ENCODE assay signal across 1 cellular context in genomic region chr18:9987931-9988330, GRCh38.
TF ChIP-seq lines count a peak whose summit lies in the region.

No MANE protein-coding gene starts in this region.

TF ChIP-seq in HepG2, 621 proteins besides CTCF, POLR2A, EP300 and RAD21 (continued from another document):
- TF ChIP-seq ZNF614 (CRISPR knock-in tag; IDR thresholded peaks at IDR 0.05; ENCODE audit: borderline replicate concordance) = no peak
- TF ChIP-seq RCOR2 (CRISPR knock-in tag; IDR thresholded peaks at IDR 0.05) = no peak
- TF ChIP-seq ZNF124 (CRISPR knock-in tag; IDR thresholded peaks at IDR 0.05) = no peak
- TF ChIP-seq CREB1 (IDR thresholded peaks at IDR 0.05) = no peak
- TF ChIP-seq CREB1 (CRISPR knock-in tag; IDR thresholded peaks at IDR 0.05) = no peak
- TF ChIP-seq DNMT1 (CRISPR knock-in tag; IDR thresholded peaks at IDR 0.05) = no peak
- no peak for TF ChIP-seq JARID2 (CRISPR knock-in tag; IDR thresholded peaks at IDR 0.05; ENCODE audit: insufficient replicate concordance)
- no peak for TF ChIP-seq ZNF619 (CRISPR knock-in tag; IDR thresholded peaks at IDR 0.05)
- no peak for TF ChIP-seq KLF12 (CRISPR knock-in tag; IDR thresholded peaks at IDR 0.05; ENCODE audit: borderline replicate concordance)
- TF ChIP-seq ZNF484 (CRISPR knock-in tag; IDR thresholded peaks at IDR 0.05; ENCODE audit: borderline replicate concordance, low read depth) = no peak
- TF ChIP-seq ZFP62 (CRISPR knock-in tag; IDR thresholded peaks at IDR 0.05) = no peak
- TF ChIP-seq, protein P1, sequence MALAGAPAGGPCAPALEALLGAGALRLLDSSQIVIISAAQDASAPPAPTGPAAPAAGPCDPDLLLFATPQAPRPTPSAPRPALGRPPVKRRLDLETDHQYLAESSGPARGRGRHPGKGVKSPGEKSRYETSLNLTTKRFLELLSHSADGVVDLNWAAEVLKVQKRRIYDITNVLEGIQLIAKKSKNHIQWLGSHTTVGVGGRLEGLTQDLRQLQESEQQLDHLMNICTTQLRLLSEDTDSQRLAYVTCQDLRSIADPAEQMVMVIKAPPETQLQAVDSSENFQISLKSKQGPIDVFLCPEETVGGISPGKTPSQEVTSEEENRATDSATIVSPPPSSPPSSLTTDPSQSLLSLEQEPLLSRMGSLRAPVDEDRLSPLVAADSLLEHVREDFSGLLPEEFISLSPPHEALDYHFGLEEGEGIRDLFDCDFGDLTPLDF (CRISPR knock-in tag; IDR thresholded peaks at IDR 0.05) = no peak
- TF ChIP-seq PITX1 (CRISPR knock-in tag; IDR thresholded peaks at IDR 0.05) = no peak
- TF ChIP-seq SOX5 (CRISPR knock-in tag; IDR thresholded peaks at IDR 0.05; ENCODE audit: borderline replicate concordance) = peak; percentile 38; the same call in 1 of the 2 replicates
- no peak for TF ChIP-seq MAFF (IDR thresholded peaks at IDR 0.05; ENCODE audit: low read depth, low read length)
- TF ChIP-seq PHF5A (CRISPR knock-in tag; IDR thresholded peaks at IDR 0.05; ENCODE audit: low read depth, unreplicated experiment) = no peak
- TF ChIP-seq ZNF337 (CRISPR knock-in tag; IDR thresholded peaks at IDR 0.05; ENCODE audit: borderline replicate concordance, low read depth) = no peak
- TF ChIP-seq, protein P2, sequence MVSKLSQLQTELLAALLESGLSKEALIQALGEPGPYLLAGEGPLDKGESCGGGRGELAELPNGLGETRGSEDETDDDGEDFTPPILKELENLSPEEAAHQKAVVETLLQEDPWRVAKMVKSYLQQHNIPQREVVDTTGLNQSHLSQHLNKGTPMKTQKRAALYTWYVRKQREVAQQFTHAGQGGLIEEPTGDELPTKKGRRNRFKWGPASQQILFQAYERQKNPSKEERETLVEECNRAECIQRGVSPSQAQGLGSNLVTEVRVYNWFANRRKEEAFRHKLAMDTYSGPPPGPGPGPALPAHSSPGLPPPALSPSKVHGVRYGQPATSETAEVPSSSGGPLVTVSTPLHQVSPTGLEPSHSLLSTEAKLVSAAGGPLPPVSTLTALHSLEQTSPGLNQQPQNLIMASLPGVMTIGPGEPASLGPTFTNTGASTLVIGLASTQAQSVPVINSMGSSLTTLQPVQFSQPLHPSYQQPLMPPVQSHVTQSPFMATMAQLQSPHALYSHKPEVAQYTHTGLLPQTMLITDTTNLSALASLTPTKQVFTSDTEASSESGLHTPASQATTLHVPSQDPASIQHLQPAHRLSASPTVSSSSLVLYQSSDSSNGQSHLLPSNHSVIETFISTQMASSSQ (IDR thresholded peaks at IDR 0.05; ENCODE audit: low read depth) = no peak
- TF ChIP-seq, protein P2 (CRISPR knock-in tag; IDR thresholded peaks at IDR 0.05; ENCODE audit: borderline replicate concordance) = 0 out of 2 replicates have a peak, but pooled peaks have one; percentile 1
- TF ChIP-seq PRPF4 (IDR thresholded peaks at IDR 0.05; ENCODE audit: low read depth, low read length, poor library complexity, severe bottlenecking) = no peak
- TF ChIP-seq ZKSCAN8 (CRISPR knock-in tag; IDR thresholded peaks at IDR 0.05; ENCODE audit: borderline replicate concordance) = no peak
- TF ChIP-seq ZNF280B (CRISPR knock-in tag; IDR thresholded peaks at IDR 0.05; ENCODE audit: borderline replicate concordance) = no peak; the same call in 1 of the 2 replicates
- TF ChIP-seq ZMYM3 (CRISPR knock-in tag; IDR thresholded peaks at IDR 0.05) = no peak
- TF ChIP-seq TBX2 (CRISPR knock-in tag; IDR thresholded peaks at IDR 0.05; ENCODE audit: borderline replicate concordance) = no peak
- TF ChIP-seq ZNF646 (CRISPR knock-in tag; IDR thresholded peaks at IDR 0.05) = no peak
- TF ChIP-seq SOX13 (IDR thresholded peaks at IDR 0.05) = no peak; the same call in 1 of the 2 replicates
- TF ChIP-seq SOX13 (CRISPR knock-in tag; conservative IDR thresholded peaks at IDR 0.05 in 1 of 2, IDR thresholded peaks at IDR 0.05 in 1 of 2) = peak in 1 of 2 experiments; percentile 76; a peak in 2 of 4 replicates
- TF ChIP-seq LCORL (IDR thresholded peaks at IDR 0.05) = no peak
- TF ChIP-seq LCORL (CRISPR knock-in tag; IDR thresholded peaks at IDR 0.05) = no peak
- TF ChIP-seq HINFP (CRISPR knock-in tag; IDR thresholded peaks at IDR 0.05; ENCODE audit: low read depth) = no peak
- TF ChIP-seq NR1H2 (CRISPR knock-in tag; IDR thresholded peaks at IDR 0.05; ENCODE audit: borderline replicate concordance, low read depth) = no peak
- peak; percentile 39; the same call in 1 of the 2 replicates for TF ChIP-seq PATZ1 (CRISPR knock-in tag; IDR thresholded peaks at IDR 0.05)
- TF ChIP-seq, protein P3, sequence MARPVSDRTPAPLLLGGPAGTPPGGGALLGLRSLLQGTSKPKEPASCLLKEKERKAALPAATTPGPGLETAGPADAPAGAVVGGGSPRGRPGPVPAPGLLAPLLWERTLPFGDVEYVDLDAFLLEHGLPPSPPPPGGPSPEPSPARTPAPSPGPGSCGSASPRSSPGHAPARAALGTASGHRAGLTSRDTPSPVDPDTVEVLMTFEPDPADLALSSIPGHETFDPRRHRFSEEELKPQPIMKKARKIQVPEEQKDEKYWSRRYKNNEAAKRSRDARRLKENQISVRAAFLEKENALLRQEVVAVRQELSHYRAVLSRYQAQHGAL (CRISPR knock-in tag; IDR thresholded peaks at IDR 0.05; ENCODE audit: not compliant biosample characterization) = no peak
- TF ChIP-seq ZNF431 (CRISPR knock-in tag; IDR thresholded peaks at IDR 0.05; ENCODE audit: borderline replicate concordance, low read depth) = no peak
- no peak for TF ChIP-seq RFXANK (CRISPR knock-in tag; IDR thresholded peaks at IDR 0.05)
- TF ChIP-seq, protein P4, sequence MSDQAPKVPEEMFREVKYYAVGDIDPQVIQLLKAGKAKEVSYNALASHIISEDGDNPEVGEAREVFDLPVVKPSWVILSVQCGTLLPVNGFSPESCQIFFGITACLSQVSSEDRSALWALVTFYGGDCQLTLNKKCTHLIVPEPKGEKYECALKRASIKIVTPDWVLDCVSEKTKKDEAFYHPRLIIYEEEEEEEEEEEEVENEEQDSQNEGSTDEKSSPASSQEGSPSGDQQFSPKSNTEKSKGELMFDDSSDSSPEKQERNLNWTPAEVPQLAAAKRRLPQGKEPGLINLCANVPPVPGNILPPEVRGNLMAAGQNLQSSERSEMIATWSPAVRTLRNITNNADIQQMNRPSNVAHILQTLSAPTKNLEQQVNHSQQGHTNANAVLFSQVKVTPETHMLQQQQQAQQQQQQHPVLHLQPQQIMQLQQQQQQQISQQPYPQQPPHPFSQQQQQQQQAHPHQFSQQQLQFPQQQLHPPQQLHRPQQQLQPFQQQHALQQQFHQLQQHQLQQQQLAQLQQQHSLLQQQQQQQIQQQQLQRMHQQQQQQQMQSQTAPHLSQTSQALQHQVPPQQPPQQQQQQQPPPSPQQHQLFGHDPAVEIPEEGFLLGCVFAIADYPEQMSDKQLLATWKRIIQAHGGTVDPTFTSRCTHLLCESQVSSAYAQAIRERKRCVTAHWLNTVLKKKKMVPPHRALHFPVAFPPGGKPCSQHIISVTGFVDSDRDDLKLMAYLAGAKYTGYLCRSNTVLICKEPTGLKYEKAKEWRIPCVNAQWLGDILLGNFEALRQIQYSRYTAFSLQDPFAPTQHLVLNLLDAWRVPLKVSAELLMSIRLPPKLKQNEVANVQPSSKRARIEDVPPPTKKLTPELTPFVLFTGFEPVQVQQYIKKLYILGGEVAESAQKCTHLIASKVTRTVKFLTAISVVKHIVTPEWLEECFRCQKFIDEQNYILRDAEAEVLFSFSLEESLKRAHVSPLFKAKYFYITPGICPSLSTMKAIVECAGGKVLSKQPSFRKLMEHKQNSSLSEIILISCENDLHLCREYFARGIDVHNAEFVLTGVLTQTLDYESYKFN (CRISPR knock-in tag; conservative IDR thresholded peaks at IDR 0.05) = no peak; the same call in 1 of the 2 replicates
- TF ChIP-seq POLR2G (IDR thresholded peaks at IDR 0.05; ENCODE audit: low read depth, low read length) = no peak
- TF ChIP-seq ZSCAN9 (CRISPR knock-in tag; IDR thresholded peaks at IDR 0.05; ENCODE audit: borderline replicate concordance) = no peak
- no peak for TF ChIP-seq ZNF33B (CRISPR knock-in tag; IDR thresholded peaks at IDR 0.05)
- no peak for TF ChIP-seq KDM3A (CRISPR knock-in tag; IDR thresholded peaks at IDR 0.05; ENCODE audit: low read depth)
- no peak for TF ChIP-seq ZNF678 (CRISPR knock-in tag; IDR thresholded peaks at IDR 0.05)
TF ChIP-seq in HepG2: peak in this region for 35.
